In genomic region chr10:17444062-17444714, GRCh38 we compare ENCODE assay signal across 10 cellular contexts. TPM values are rescaled to one million over a fixed set of nuclear protein-coding genes. Genes with fewer than 3 reads are reported as not detected.
DNase-seq lines count a peak whose midpoint lies in the region; ATAC-seq and TF ChIP-seq lines count a peak whose summit lies in the region.
"Had no signal": no experiment of that assay in that cellular context is flagged by ENCODE, and none has a peak within 500 bp of the region (broad histone marks: within the 10 kb centered on the region; RNA-seq: fewer than 3 reads in every experiment).

No MANE protein-coding gene starts in this region.

- H3K9me3 ChIP-seq in OCI-LY7 (ENCODE audit: low read length) = no peaks in the 10 kb centered on the region

- no peaks in the 10 kb centered on the region for H3K9me2 ChIP-seq in OCI-LY7 (ENCODE audit: insufficient read depth, low read length)

- no peak overlapping the region for H2AFZ ChIP-seq in OCI-LY7 (ENCODE audit: low read length)

- H3K36me3 ChIP-seq in OCI-LY7 (ENCODE audit: insufficient read depth, low read length) = no peaks in the 10 kb centered on the region

- H3K27ac ChIP-seq in OCI-LY7 (ENCODE audit: low read depth, low read length, poor library complexity, severe bottlenecking) = no peak overlapping the region

- H3K4me3 Mint-ChIP-seq in immature natural killer cell = peak overlapping the region; percentile 8 to 73 (median 27)
- H3K4me3 Mint-ChIP-seq: activated B cell treated with CpG ODN at 0.5 μM for 24 hours, naive B cell had no signal

- DNase-seq in immature natural killer cell (peak in 1 of 3 donors; percentile 42), NCI-H446 (lab: John Stamatoyannopoulos, UW) (no peak), OCI-LY7 (ENCODE audit: low spot score) (no peak), HUDEP-2 (lab: John Stamatoyannopoulos, UW; ENCODE audit: unreplicated experiment in 76 of 76) (no peak)
- DNase-seq: activated B cell treated with CpG ODN at 0.5 μM for 24 hours, naive B cell, NCI-H1694 had no signal

- no peaks in the 10 kb centered on the region for H3K79me2 ChIP-seq in OCI-LY7 (ENCODE audit: insufficient read depth, low read depth, low read length)

- ATAC-seq in GM18861 (IDR thresholded peaks at IDR 0.05; ENCODE audit: unreplicated experiment) (peak; percentile 94), GM21515 (IDR thresholded peaks at IDR 0.05; ENCODE audit: unreplicated experiment) (peak; percentile 84), HG03460 (IDR thresholded peaks at IDR 0.05; ENCODE audit: unreplicated experiment) (peak; percentile 92)

- intact Hi-C loops in OCI-LY7 (cut with micrococcal nuclease; ENCODE audit: unreplicated experiment) = no loop called here

- POLR2A ChIA-PET in OCI-LY7 (lab: Charles Lee) = no interaction called here

- H3K4me3 ChIP-seq in OCI-LY7 (ENCODE audit: low read depth, low read length, poor library complexity, severe bottlenecking) = no peak overlapping the region

- CTCF ChIA-PET in OCI-LY7 (lab: Charles Lee; ENCODE audit: unreplicated experiment) = no interaction called here

- H3K4me1 ChIP-seq in OCI-LY7 (ENCODE audit: insufficient read depth, low read length, poor library complexity, severe bottlenecking) = no peaks in the 10 kb centered on the region

- peaks cover 0 to 7% (median 3%) of the 10 kb centered on the region in 6 donors for H3K9me3 Mint-ChIP-seq in immature natural killer cell

- H3K27me3 Mint-ChIP-seq in immature natural killer cell (ENCODE audit: low read depth in 3 of 3) = peaks cover 0 to 5% (median 2%) of the 10 kb centered on the region in 3 donors

- TF ChIP-seq CTCF in OCI-LY7 (conservative IDR thresholded peaks at IDR 0.05; ENCODE audit: low read length) = no peak

- H3K4me2 ChIP-seq in OCI-LY7 (ENCODE audit: low read length) = no peak overlapping the region

- H4K20me1 ChIP-seq in OCI-LY7 (ENCODE audit: insufficient read depth, low read length) = no peaks in the 10 kb centered on the region

- H3K27ac Mint-ChIP-seq in immature natural killer cell = peak overlapping the region; percentile 61 to 90 (median 75)
- H3K27ac Mint-ChIP-seq: activated B cell treated with CpG ODN at 0.5 μM for 24 hours, naive B cell had no signal

- peaks cover 30 to 44% of the 10 kb centered on the region in 2 donors for H3K4me1 Mint-ChIP-seq in immature natural killer cell
- H3K4me1 Mint-ChIP-seq: activated B cell treated with CpG ODN at 0.5 μM for 24 hours had no signal

- no TSS peak for BruUV-seq in OCI-LY7 (replicated peaks; lab: Mats Ljungman, UMichigan)

- H3K36me3 Mint-ChIP-seq in immature natural killer cell = peaks cover 21 to 34% (median 30%) of the 10 kb centered on the region in 3 donors

RNA-seq across cellular contexts. Expression of gene ST8SIA6, which starts 10.2 kb away (rescaled TPM):
- 10 to 100 TPM in 2 of 3 donors, 1 to 10 TPM in 1; 2.1 to 19.0 (median 16.4) TPM for polyA plus RNA-seq in immature natural killer cell
- total RNA-seq in OCI-LY7 (2014; rRNA removed; shearing (Covaris generic)) = not detected in 2 replicates
- total RNA-seq in OCI-LY7 (2022) = not detected in 2 replicates
